9 cellular contexts compared by ENCODE assay signal in the genomic region with DNA sequence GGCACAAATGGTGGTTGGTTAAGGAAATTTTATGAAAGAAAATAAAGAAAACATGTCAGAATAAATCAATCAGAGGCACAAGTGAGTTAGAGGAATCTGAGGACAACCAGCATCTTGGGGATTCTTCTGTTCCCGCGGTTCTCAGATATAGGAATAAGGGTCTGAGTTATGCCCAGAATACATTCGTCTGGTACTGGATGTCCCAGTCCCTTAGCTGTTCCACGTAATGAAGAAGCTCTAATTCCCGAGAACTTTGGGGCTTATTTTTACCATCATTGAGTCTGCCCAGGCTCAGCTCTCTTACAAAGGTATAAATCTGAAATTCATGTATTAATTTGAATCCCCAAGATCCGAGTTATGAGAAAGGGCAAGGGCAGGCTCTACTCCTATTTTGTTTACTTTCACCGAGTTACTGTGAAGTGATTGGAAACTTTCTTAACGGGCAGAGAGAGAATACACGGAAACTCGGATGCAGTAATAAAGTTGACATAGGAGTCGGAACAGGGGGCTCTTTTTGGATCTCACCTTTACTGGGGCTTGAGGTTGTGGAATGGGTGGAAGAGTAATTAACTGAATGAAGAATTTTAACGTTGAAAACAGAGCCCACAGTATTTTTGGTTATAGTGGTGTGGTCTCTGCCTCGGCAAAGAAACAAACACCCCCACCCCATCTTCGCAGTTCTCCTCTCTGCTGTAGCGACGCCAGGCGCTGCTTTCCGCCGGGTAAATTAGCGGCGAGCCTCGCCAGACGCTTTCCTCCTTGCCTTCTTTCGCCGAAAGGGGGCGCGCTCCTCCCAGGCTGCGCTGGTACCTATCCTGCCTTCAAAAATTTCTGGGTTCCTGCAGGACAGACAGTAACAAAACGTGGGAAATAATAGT. TPM values are rescaled to one million over a fixed set of nuclear protein-coding genes. Genes with fewer than 3 reads are reported as not detected.
DNase-seq lines count a peak whose midpoint lies in the region; ATAC-seq and TF ChIP-seq lines count a peak whose summit lies in the region.
"Had no signal": no experiment of that assay in that cellular context is flagged by ENCODE, and none has a peak within 500 bp of the region (broad histone marks: within the 10 kb centered on the region; RNA-seq: fewer than 3 reads in every experiment).

No MANE protein-coding gene starts in this region.

- no peaks in the 10 kb centered on the region for H3K9me3 Mint-ChIP-seq in activated naive CD4-positive, alpha-beta T cell treated with anti-CD3 and anti-CD28 coated beads, Interleukin-2, amount 10 ng/mL, durations not matched to agents 7 days and 5 days
- H3K9me3 Mint-ChIP-seq in type B pancreatic cell: no peaks in the 10 kb centered on the region

- H3K36me3 ChIP-seq in lower lobe of right lung: no peaks in the 10 kb centered on the region

- no peak overlapping the region for H3K4me3 ChIP-seq in choroid plexus epithelial cell (ENCODE audit: low read depth, low read length)
- no peak overlapping the region for H3K4me3 ChIP-seq in lower lobe of right lung

- H3K4me1 Mint-ChIP-seq in activated naive CD4-positive, alpha-beta T cell treated with anti-CD3 and anti-CD28 coated beads, Interleukin-2, amount 10 ng/mL, durations not matched to agents 7 days and 5 days: peaks cover 12% of the 10 kb centered on the region
- peaks cover 58% of the 10 kb centered on the region for H3K4me1 Mint-ChIP-seq in type B pancreatic cell (ENCODE audit: unreplicated experiment)

- no peaks in the 10 kb centered on the region for H3K4me1 ChIP-seq in lower lobe of right lung

- H3K27me3 ChIP-seq in lower lobe of right lung (ENCODE audit: low read depth): peaks cover 63% of the 10 kb centered on the region

- H3K36me3 Mint-ChIP-seq in activated naive CD4-positive, alpha-beta T cell treated with anti-CD3 and anti-CD28 coated beads, Interleukin-2, amount 10 ng/mL, durations not matched to agents 7 days and 5 days: peaks cover 2% of the 10 kb centered on the region
- peaks cover 48% of the 10 kb centered on the region for H3K36me3 Mint-ChIP-seq in type B pancreatic cell
- H3K36me3 Mint-ChIP-seq: IgD-negative memory B cell had no signal

- peaks cover 66% of the 10 kb centered on the region for H3K27me3 Mint-ChIP-seq in activated naive CD4-positive, alpha-beta T cell treated with anti-CD3 and anti-CD28 coated beads, Interleukin-2, amount 10 ng/mL, durations not matched to agents 7 days and 5 days
- H3K27me3 Mint-ChIP-seq in type B pancreatic cell: peaks cover 84% of the 10 kb centered on the region

- H3K27ac Mint-ChIP-seq in activated naive CD4-positive, alpha-beta T cell treated with anti-CD3 and anti-CD28 coated beads, Interleukin-2, amount 10 ng/mL, durations not matched to agents 7 days and 5 days: no peak overlapping the region
- peak overlapping the region; percentile 25 for H3K27ac Mint-ChIP-seq in type B pancreatic cell
- H3K27ac Mint-ChIP-seq: IgD-negative memory B cell had no signal

- TF ChIP-seq CTCF in choroid plexus epithelial cell (conservative IDR thresholded peaks at IDR 0.05; ENCODE audit: low read depth, low read length): peak; percentile 80
- peak; percentile 66 for TF ChIP-seq CTCF in lower lobe of right lung (IDR thresholded peaks at IDR 0.05)
- TF ChIP-seq CTCF in type B pancreatic cell (conservative IDR thresholded peaks at IDR 0.05): peak; percentile 91

- H3K27ac ChIP-seq in lower lobe of right lung: peak overlapping the region; percentile 19

- CTCF ChIA-PET in activated naive CD4-positive, alpha-beta T cell treated with anti-CD3 and anti-CD28 coated beads, Interleukin-2, amount 10 ng/mL, durations not matched to agents 7 days and 5 days (lab: Charles Lee): interaction anchor here (1.0 kb wide), 1 partner anchor 642 kb away, joined by 3 read pairs; the partner anchor contains the start of gene FMO4

- no peaks in the 10 kb centered on the region for H3K9me3 ChIP-seq in lower lobe of right lung

- intact Hi-C loops in lower lobe of right lung (cut with DNase I): no loop called here

- ATAC-seq in lower lobe of right lung (peak; percentile 29 to 66), GM19455 (IDR thresholded peaks at IDR 0.05; ENCODE audit: unreplicated experiment) (no peak), GM18505 (IDR thresholded peaks at IDR 0.05; ENCODE audit: unreplicated experiment) (no peak)

- TF ChIP-seq POLR2A in GM18505 (IDR thresholded peaks at IDR 0.05; ENCODE audit: borderline replicate concordance, extremely low read depth, insufficient read depth, insufficient read length): no peak

- no peak overlapping the region for H3K4me3 Mint-ChIP-seq in activated naive CD4-positive, alpha-beta T cell treated with anti-CD3 and anti-CD28 coated beads, Interleukin-2, amount 10 ng/mL, durations not matched to agents 7 days and 5 days
- H3K4me3 Mint-ChIP-seq in type B pancreatic cell: peak overlapping the region; percentile 90
- H3K4me3 Mint-ChIP-seq: IgD-negative memory B cell had no signal

- peak; percentile 34 for DNase-seq in activated naive CD4-positive, alpha-beta T cell treated with anti-CD3 and anti-CD28 coated beads, Interleukin-2, amount 10 ng/mL, durations not matched to agents 7 days and 5 days
- DNase-seq in activated naive CD4-positive, alpha-beta T cell (lab: John Stamatoyannopoulos, UW): no peak
- DNase-seq in choroid plexus epithelial cell (ENCODE audit: low read depth) (peak; percentile 42), lower lobe of right lung (peak; percentile 58), type B pancreatic cell (ENCODE audit: extremely low spot score, unreplicated experiment) (no peak), Kasumi-1 (lab: John Stamatoyannopoulos, UW) (no peak)

RNA-seq across cellular contexts. Expression of gene PRRX1, which starts 7.1 kb away (rescaled TPM):
- 30.1 TPM for total RNA-seq in lower lobe of right lung
- 1.7 and 142 TPM in 2 replicates for total RNA-seq in type B pancreatic cell (ENCODE audit: low replicate concordance)

Comparison
In these comparisons a context has a peak if more than half of its experiments do, and no peak if none do; other contexts are left out.
1. DNase-seq: peak in activated naive CD4-positive, alpha-beta T cell treated with anti-CD3 and anti-CD28 coated beads, Interleukin-2, amount 10 ng/mL, durations not matched to agents 7 days and 5 days (single experiment), choroid plexus epithelial cell (single experiment) and lower lobe of right lung (single experiment); none in activated naive CD4-positive, alpha-beta T cell (0 of 4), type B pancreatic cell (single experiment) and Kasumi-1 (0 of 2).
2. ATAC-seq: peak in lower lobe of right lung (2 of 2); none in GM19455 (single experiment) and GM18505 (single experiment).
3. Peak in every context shown above with its lines, with median percentiles within 50 percentile points of each other: CTCF ChIP-seq.